1 cellular context compared by ENCODE assay signal in the genomic region with DNA sequence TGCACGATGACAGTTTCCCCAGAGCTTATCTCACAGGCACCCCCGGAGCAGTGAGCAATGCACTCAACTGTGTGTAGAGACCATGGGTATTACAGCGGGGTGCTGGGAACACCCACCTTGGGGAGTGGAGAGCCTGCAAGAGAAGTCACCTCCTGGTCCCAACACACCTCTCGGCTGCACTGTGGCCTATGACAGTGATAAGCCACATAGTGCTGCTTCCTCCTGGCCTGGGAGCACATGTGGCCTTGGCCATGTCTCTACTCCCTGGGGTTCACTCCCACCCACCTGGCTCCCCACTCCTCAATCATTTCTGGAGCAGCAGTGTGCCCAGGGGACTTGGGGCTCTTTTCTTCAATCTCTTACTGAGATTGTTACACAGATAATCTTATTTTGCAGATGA.
TF ChIP-seq lines count a peak whose summit lies in the region.

No MANE protein-coding gene starts in this region.

TF ChIP-seq in HepG2, 621 proteins besides CTCF, POLR2A, EP300 and RAD21:
- TF ChIP-seq SNRNP70 (IDR thresholded peaks at IDR 0.05; ENCODE audit: low read depth, low read length) (no peak), SP140L (CRISPR knock-in tag; IDR thresholded peaks at IDR 0.05; ENCODE audit: borderline replicate concordance) (no peak), MEIS2 (CRISPR knock-in tag; IDR thresholded peaks at IDR 0.05) (no peak)
- TF ChIP-seq, protein P1, sequence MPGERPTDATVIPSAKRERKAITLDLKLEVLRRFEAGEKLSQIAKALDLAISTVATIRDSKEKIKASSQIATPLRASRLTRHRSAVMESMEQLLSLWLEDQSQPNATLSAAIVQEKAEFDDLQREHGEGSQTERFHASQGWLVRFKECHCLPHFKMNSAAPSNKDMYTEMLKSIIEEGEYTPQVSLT (CRISPR knock-in tag; IDR thresholded peaks at IDR 0.05; ENCODE audit: borderline replicate concordance, low read depth), result no peak
